In the genomic region with DNA sequence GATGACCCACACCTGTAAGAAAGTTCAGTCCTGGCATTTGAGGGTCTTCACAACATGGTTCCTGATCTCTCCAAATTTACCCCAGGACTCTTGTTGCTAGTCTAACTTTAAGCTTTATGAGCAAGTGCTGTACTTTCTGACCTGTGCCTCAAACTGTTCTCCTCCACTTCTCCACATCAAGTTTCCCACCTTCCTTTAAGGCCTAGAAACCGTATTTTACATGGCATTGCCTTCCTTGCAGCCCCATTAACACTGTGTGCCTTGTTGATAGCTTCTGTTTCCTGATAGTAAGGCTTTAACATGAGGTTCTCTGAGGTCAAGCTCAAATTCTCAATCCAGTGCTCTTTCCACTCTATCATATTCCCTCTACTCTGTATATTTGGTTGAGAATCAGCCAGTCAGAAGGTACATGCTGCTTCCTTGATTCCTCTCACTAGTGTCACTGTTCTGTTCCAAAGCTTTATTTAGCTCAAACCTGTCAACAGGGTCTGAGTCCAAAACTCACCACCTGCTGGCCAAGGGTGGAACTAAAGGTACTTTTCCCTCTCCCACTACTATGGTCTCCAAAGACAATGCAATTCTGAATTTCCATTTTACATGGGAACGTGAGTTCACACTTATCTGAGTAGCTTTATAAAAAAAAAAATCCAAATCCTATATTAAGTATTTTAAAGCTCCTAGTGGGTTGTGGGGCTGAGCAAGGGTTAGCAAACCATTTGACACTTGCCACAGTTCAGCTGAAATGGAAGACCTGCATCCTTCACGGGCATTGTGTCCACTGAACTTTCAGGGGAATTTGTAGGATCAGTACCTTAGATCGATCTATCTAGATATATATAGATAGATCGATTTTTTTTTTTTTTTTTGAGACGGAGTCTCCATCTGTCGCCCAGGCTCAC, we compare ENCODE assay signal across 8 cellular contexts. TPM values are rescaled to one million over a fixed set of nuclear protein-coding genes. Genes with fewer than 3 reads are reported as not detected.
A peak's percentile ranks its signal among the peaks of the same experiment; 100 is the strongest.
DNase-seq lines count a peak whose midpoint lies in the region; ATAC-seq and TF ChIP-seq lines count a peak whose summit lies in the region.

No MANE protein-coding gene starts in this region.

- H3K9me3 Mint-ChIP-seq in T-helper 2 cell treated with Interferon-gamma antibody and Interleukin-4, amounts not matched to agents 5 μg/mL and 100 μg/mL, for 36 hours: no peaks in the 10 kb centered on the region

- no peaks in the 10 kb centered on the region for H3K27me3 ChIP-seq in dorsolateral prefrontal cortex
- H3K27me3 ChIP-seq in transverse colon: no peaks in the 10 kb centered on the region

- H3K4me3 Mint-ChIP-seq in T-helper 2 cell treated with Interferon-gamma antibody and Interleukin-4, amounts not matched to agents 5 μg/mL and 100 μg/mL, for 36 hours: no peak overlapping the region

- no peaks in the 10 kb centered on the region for H3K27me3 Mint-ChIP-seq in T-helper 2 cell treated with Interferon-gamma antibody and Interleukin-4, amounts not matched to agents 5 μg/mL and 100 μg/mL, for 36 hours (ENCODE audit: low read depth)

- H3K27ac ChIP-seq in dorsolateral prefrontal cortex (peak overlapping the region in 26 of 59 donors; percentile 2 to 87 (median 46)), transverse colon (peak overlapping the region in 1 of 4 donors; percentile 6)

- H3K4me1 ChIP-seq in mucosa of descending colon (ENCODE audit: low read depth) (no peaks in the 10 kb centered on the region), transverse colon (no peaks in the 10 kb centered on the region)

- intact Hi-C loops in dorsolateral prefrontal cortex (cut with DNase I): no loop called here
- intact Hi-C loops in mucosa of descending colon (cut with DNase I, micrococcal nuclease): no loop called here
- intact Hi-C loops in transverse colon (cut with DNase I; ENCODE audit: low total_unique reads): no loop called here

- no peak for TF ChIP-seq POLR2A in transverse colon (IDR thresholded peaks at IDR 0.05)

- no peaks in the 10 kb centered on the region for H3K4me1 Mint-ChIP-seq in T-helper 2 cell treated with Interferon-gamma antibody and Interleukin-4, amounts not matched to agents 5 μg/mL and 100 μg/mL, for 36 hours (ENCODE audit: low read depth)

- ATAC-seq in mucosa of descending colon (peak; percentile 81), GM21423 (IDR thresholded peaks at IDR 0.05; ENCODE audit: unreplicated experiment) (no peak)

- no peak for TF ChIP-seq EP300 in transverse colon (IDR thresholded peaks at IDR 0.05; ENCODE audit: low read depth)

- no peaks in the 10 kb centered on the region for H3K9me3 ChIP-seq in mucosa of descending colon
- no peaks in the 10 kb centered on the region for H3K9me3 ChIP-seq in transverse colon

- 75 to 86% methylated on average over 4 to 7 of the region's 7 CpGs for WGBS in transverse colon (ENCODE audit: low coverage in 1 of 2), 2 donors

- no peak overlapping the region for H3K4me3 ChIP-seq in dorsolateral prefrontal cortex
- no peak overlapping the region for H3K4me3 ChIP-seq in mucosa of descending colon
- no peak overlapping the region for H3K4me3 ChIP-seq in transverse colon

- peak; percentile 28 to 73 (median 54) for TF ChIP-seq CTCF in dorsolateral prefrontal cortex (IDR thresholded peaks at IDR 0.05 in 54 of 56, conservative IDR thresholded peaks at IDR 0.05 in 2 of 56; ENCODE audit: low read depth in 1 of 56, partially characterized antibody in 56 of 56)
- TF ChIP-seq CTCF in mucosa of descending colon (IDR thresholded peaks at IDR 0.05): no peak
- peak; percentile 48 to 62 (median 58) for TF ChIP-seq CTCF in transverse colon (IDR thresholded peaks at IDR 0.05)

- H3K27ac Mint-ChIP-seq in T-helper 2 cell treated with Interferon-gamma antibody and Interleukin-4, amounts not matched to agents 5 μg/mL and 100 μg/mL, for 36 hours: no peak overlapping the region

- peaks cover 4% of the 10 kb centered on the region for H3K36me3 ChIP-seq in mucosa of descending colon (ENCODE audit: low read depth)
- H3K36me3 ChIP-seq in transverse colon: peaks cover 0 to 10% (median 1%) of the 10 kb centered on the region in 4 donors

- DNase-seq in T-helper 2 cell (peak in 3 of 5 experiments; percentile 31 to 51 (median 32)), NAMALWA (ENCODE audit: low spot score) (peak; percentile 70), dorsolateral prefrontal cortex (peak in 3 of 10 donors; percentile 48 to 81 (median 67)), mucosa of descending colon (peak in 1 of 3 donors; percentile 66), transverse colon (peak; percentile 41)
- no peak for DNase-seq in T-helper 2 cell treated with Interferon-gamma antibody and Interleukin-4, amounts not matched to agents 5 μg/mL and 100 μg/mL, for 36 hours (ENCODE audit: low spot score)
- peak; percentile 22 for DNase-seq in activated CD4-positive, alpha-beta T cell treated with anti-CD3 and anti-CD28 coated beads for 1 hour

- in situ Hi-C loops in transverse colon (cut with MboI; ENCODE audit: low pct_ligation_motif_present in 1 of 4, low pct_unique_long_range_greater_than_20kb in 1 of 4, low sequenced_read_pairs in 3 of 4): no loop called here

- H3K36me3 Mint-ChIP-seq in T-helper 2 cell treated with Interferon-gamma antibody and Interleukin-4, amounts not matched to agents 5 μg/mL and 100 μg/mL, for 36 hours (ENCODE audit: low read depth): peaks cover 38% of the 10 kb centered on the region

RNA-seq across cellular contexts. Expression of gene VCP, which starts 21.1 kb away (rescaled TPM):
- total RNA-seq in dorsolateral prefrontal cortex (100 to 1,000 TPM in 119 of 120 experiments, 10 to 100 TPM in 1; 96.2 to 199 (median 161) TPM), mucosa of descending colon (100 to 1,000 TPM; 150 to 193 (median 174) TPM), transverse colon (100 to 1,000 TPM in 3 of 4 donors, 10 to 100 TPM in 1; 45.3 to 196 (median 124) TPM)

RNA-seq across cellular contexts. Expression of gene FANCG, which starts 28.4 kb away (rescaled TPM):
- total RNA-seq in dorsolateral prefrontal cortex (10 to 100 TPM; 12.2 to 38.6 (median 22.1) TPM), mucosa of descending colon (10 to 100 TPM; 19.0 to 22.7 (median 20.7) TPM), transverse colon (10 to 100 TPM in 3 of 4 donors, 1 to 10 TPM in 1; 6.6 to 90.0 (median 51.6) TPM)

RNA-seq across cellular contexts. Expression of gene PIGO, which starts 45.1 kb away (rescaled TPM):
- total RNA-seq in dorsolateral prefrontal cortex (10 to 100 TPM; 14.1 to 39.9 (median 22.4) TPM), mucosa of descending colon (10 to 100 TPM; 22.3 to 35.8 (median 32.9) TPM), transverse colon (10 to 100 TPM; 19.1 to 50.1 (median 24.8) TPM)

RNA-seq across cellular contexts. Expression of gene STOML2, which starts 51.6 kb away (rescaled TPM):
- total RNA-seq in dorsolateral prefrontal cortex (10 to 100 TPM; 36.9 to 78.5 (median 61.0) TPM), mucosa of descending colon (100 to 1,000 TPM in 2 of 3 donors, 10 to 100 TPM in 1; 96.3 to 109 (median 100) TPM), transverse colon (10 to 100 TPM; 36.7 to 99.1 (median 70.9) TPM)
